Comparison of ENCODE assay signal across 8 cellular contexts in genomic region chr17:31558748-31559646, GRCh38.
DNase-seq lines count a peak whose midpoint lies in the region; ATAC-seq and TF ChIP-seq lines count a peak whose summit lies in the region.

No MANE protein-coding gene starts in this region.

- TF ChIP-seq POLR2A in testis (IDR thresholded peaks at IDR 0.05) = no peak

- no peaks in the 10 kb centered on the region for H3K36me3 Mint-ChIP-seq in activated naive CD4-positive, alpha-beta T cell treated with anti-CD3 and anti-CD28 coated beads, Interleukin-2, amount 50 U/mL, for 72 hours

- H3K79me2 ChIP-seq in ACC112 (ENCODE audit: control insufficient read depth, insufficient read depth, low read length, unreplicated experiment) = peaks cover 48% of the 10 kb centered on the region

- H3K9me3 ChIP-seq in testis = no peaks in the 10 kb centered on the region

- peak; percentile 72 for ATAC-seq in GM18511 (IDR thresholded peaks at IDR 0.05; ENCODE audit: unreplicated experiment)
- peak; percentile 93 to 96 for ATAC-seq in activated naive CD4-positive, alpha-beta T cell treated with anti-CD3 and anti-CD28 coated beads, Interleukin-2, amount 50 U/mL, for 72 hours

- H3K27ac ChIP-seq in ACC112 (ENCODE audit: low read depth, low read length) (peak overlapping the region; percentile 67), testis (peak overlapping the region; percentile 39 to 72)

- TF ChIP-seq CTCF in testis (IDR thresholded peaks at IDR 0.05) = peak; percentile 76 to 88 (median 79)

- H2AFZ ChIP-seq in ACC112 (ENCODE audit: low read length, unreplicated experiment) = peak overlapping the region; percentile 79

- H3K36me3 ChIP-seq in ACC112 (ENCODE audit: insufficient read depth, low read length) (peaks cover 6% of the 10 kb centered on the region; the same call in 1 of the 2 replicates), testis (ENCODE audit: low read depth, missing control alignments) (no peaks in the 10 kb centered on the region)

- WGBS in testis, 2 donors = 0 to 1% methylated on average over 15 to 64 of the region's 120 CpGs

- no peak overlapping the region for H3K27ac Mint-ChIP-seq in activated naive CD4-positive, alpha-beta T cell treated with anti-CD3 and anti-CD28 coated beads, Interleukin-2, amount 50 U/mL, for 72 hours

- no peaks in the 10 kb centered on the region for H3K9me3 Mint-ChIP-seq in activated naive CD4-positive, alpha-beta T cell treated with anti-CD3 and anti-CD28 coated beads, Interleukin-2, amount 50 U/mL, for 72 hours

- H3K27me3 ChIP-seq in ACC112 (ENCODE audit: insufficient read depth, low read length) = no peaks in the 10 kb centered on the region
- H3K27me3 ChIP-seq in testis = no peaks in the 10 kb centered on the region

- in situ Hi-C loops in KBM-7 (cut with MboI; ENCODE audit: low pct_unique_long_range_greater_than_20kb, low sequenced_read_pairs) (no loop called here), SK-MEL-5 (cut with HindIII; ENCODE audit: low pct_unique_long_range_greater_than_20kb, low sequenced_read_pairs) (no loop called here)

- H3K4me1 ChIP-seq in ACC112 (ENCODE audit: control insufficient read depth, insufficient read depth, low read length, unreplicated experiment) = peaks cover 17% of the 10 kb centered on the region
- H3K4me1 ChIP-seq in testis = no peaks in the 10 kb centered on the region

- DNase-seq in KBM-7 = peak; percentile 81
- peak; percentile 78 for DNase-seq in SK-MEL-5 (ENCODE audit: low read depth, low spot score)
- peak; percentile 61 to 75 for DNase-seq in activated naive CD4-positive, alpha-beta T cell treated with anti-CD3 and anti-CD28 coated beads, Interleukin-2, amount 50 U/mL, for 72 hours (ENCODE audit: low spot score in 2 of 2)
- DNase-seq in glomerular visceral epithelial cell (ENCODE audit: extremely low spot score) = peak; percentile 78
- peak in 48 of 56 donors; percentile 9 to 84 (median 52) for DNase-seq in nucleus accumbens (lab: John Stamatoyannopoulos, UW)
- DNase-seq in testis = peak; percentile 70

- intact Hi-C loops in testis (cut with DNase I; ENCODE audit: low total_unique reads) = loop anchor here (5.0 kb wide), 1 partner anchor 283 kb away; no protein-coding TSS in a partner anchor

- peak overlapping the region; percentile 87 for H3K4me3 ChIP-seq in ACC112 (ENCODE audit: low read depth, low read length)
- peak overlapping the region; percentile 62 to 66 for H3K4me3 ChIP-seq in testis

Comparison
In these comparisons a context has a peak if more than half of its experiments do, and no peak if none do; other contexts are left out.
1. Peak in every context shown above with its lines: DNase-seq, ATAC-seq, H3K4me3 ChIP-seq and H3K27ac ChIP-seq.